ENCODE assay signal across 14 cellular contexts in the genomic region with DNA sequence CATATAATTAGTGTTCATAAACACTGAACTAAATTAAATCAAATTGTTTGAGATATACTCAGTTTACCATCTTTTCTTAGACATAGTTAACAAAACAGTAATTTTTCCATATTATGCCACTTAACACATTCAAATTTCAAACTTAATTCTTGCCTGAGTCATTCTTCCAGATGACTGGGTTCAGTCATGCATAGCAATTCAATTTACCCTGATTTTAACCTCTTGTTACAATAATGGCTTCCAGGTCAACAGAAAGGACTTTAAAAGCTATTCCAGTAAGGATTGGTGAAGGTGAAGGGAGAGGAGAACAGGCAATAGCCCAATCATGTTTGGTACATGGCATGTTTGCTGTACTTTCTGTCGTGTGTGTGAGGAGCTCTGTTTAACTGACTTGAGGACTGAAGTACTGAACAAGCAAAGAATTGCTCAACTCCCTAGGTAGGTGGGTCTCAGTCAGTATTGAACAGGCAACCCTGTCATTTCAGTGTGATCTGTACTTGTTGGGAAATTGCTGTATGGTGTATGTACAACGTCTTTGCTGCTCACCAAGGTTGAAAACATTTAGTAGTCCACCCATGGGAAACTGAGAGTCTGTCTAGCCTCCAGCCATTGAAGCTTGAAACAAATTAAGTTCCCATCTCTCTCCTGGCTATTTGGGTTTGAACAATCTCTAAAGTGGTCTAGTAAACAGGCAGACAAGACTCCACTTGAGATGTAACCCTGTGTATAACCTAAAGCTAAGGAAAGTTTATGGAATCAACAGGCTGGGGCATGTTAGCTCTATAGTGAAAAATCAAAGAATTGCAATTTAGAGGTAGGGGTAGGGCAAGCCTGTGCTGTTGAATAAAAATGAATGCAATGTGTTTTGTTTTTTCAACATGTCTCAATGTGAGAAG.
DNase-seq lines count a peak whose midpoint lies in the region; ATAC-seq, FAIRE-seq and TF ChIP-seq lines count a peak whose summit lies in the region.
"Had no signal": no experiment of that assay in that cellular context is flagged by ENCODE, and none has a peak within 500 bp of the region (broad histone marks: within the 10 kb centered on the region; RNA-seq: fewer than 3 reads in every experiment).

No MANE protein-coding gene starts in this region.

- H3K9me3 ChIP-seq in hepatocyte (ENCODE audit: low read depth) (no peaks in the 10 kb centered on the region), H9 (ENCODE audit: control insufficient read depth, low read depth, low read length) (no peaks in the 10 kb centered on the region)
- H3K9me3 ChIP-seq: colonic mucosa had no signal

- no peak overlapping the region for H2BK20ac ChIP-seq in H9 (ENCODE audit: low read depth, low read length, poor library complexity, severe bottlenecking)

- intact Hi-C loops in Right ventricle myocardium superior (cut with DNase I): loop anchor here (10.0 kb wide), 1 partner anchor 426 kb away; no protein-coding TSS in a partner anchor

- H3K9me3 Mint-ChIP-seq in WTC11 (peaks cover 16% of the 10 kb centered on the region), H9 (peaks cover 0 to 4% of the 10 kb centered on the region in 2 experiments; a peak in 1 of 5 replicates)

- H3K14ac ChIP-seq in H9 (ENCODE audit: insufficient read depth, low read length): no peak overlapping the region

- no peaks in the 10 kb centered on the region for H3K79me2 ChIP-seq in hepatocyte
- no peaks in the 10 kb centered on the region for H3K79me2 ChIP-seq in H9 (ENCODE audit: insufficient read depth, low read length)

- POLR2A ChIA-PET in WTC11 (lab: Charles Lee): no interaction called here

- TF ChIP-seq POLR2A in H54 (IDR thresholded peaks at IDR 0.05; ENCODE audit: low read depth, low read length): no peak

- H3K27ac ChIP-seq in hepatocyte (peak overlapping the region; percentile 19), H9 (ENCODE audit: insufficient read length, low read depth, low read length) (no peak overlapping the region)
- H3K27ac ChIP-seq: colonic mucosa had no signal

- H3K9me2 ChIP-seq in hepatocyte (replicated peaks; ENCODE audit: insufficient read depth): no peaks in the 10 kb centered on the region

- no peak overlapping the region for H4K5ac ChIP-seq in H9 (ENCODE audit: insufficient read length, low read depth, low read length)

- H2BK15ac ChIP-seq in H9 (ENCODE audit: low read depth, low read length): no peak overlapping the region

- H2BK12ac ChIP-seq in H9 (ENCODE audit: insufficient read length, low read depth, low read length): no peak overlapping the region

- H3K27me3 Mint-ChIP-seq in WTC11 (ENCODE audit: low read depth) (no peaks in the 10 kb centered on the region), H9 (ENCODE audit: low read depth) (no peaks in the 10 kb centered on the region)

- CTCF ChIA-PET in WTC11 (lab: Charles Lee): no interaction called here

- H4K20me1 ChIP-seq in hepatocyte (ENCODE audit: insufficient read depth, poor library complexity, severe bottlenecking): no peaks in the 10 kb centered on the region
- H4K20me1 ChIP-seq in H9 (ENCODE audit: control insufficient read depth, insufficient read depth, insufficient read length): no peaks in the 10 kb centered on the region

- H3K36me3 Mint-ChIP-seq in WTC11 (no peaks in the 10 kb centered on the region), H9 (ENCODE audit: insufficient read depth in 1 of 3, low read depth in 3 of 3) (peaks cover 0 to 4% (median 0%) of the 10 kb centered on the region in 3 experiments; a peak in 1 of 7 replicates)

- no peak overlapping the region for H3K4me2 ChIP-seq in hepatocyte
- H3K4me2 ChIP-seq in H9 (ENCODE audit: insufficient read depth, insufficient read length, low read length): no peak overlapping the region

- FAIRE-seq in H54 (lab: Jason Lieb, UNC) (peak; percentile 57), RCC 7860 (lab: Jason Lieb, UNC) (peak; percentile 33)
- FAIRE-seq: GM18507 had no signal

- H3K27ac Mint-ChIP-seq in WTC11 (no peak overlapping the region), H9 (no peak overlapping the region)

- H3K4me1 Mint-ChIP-seq in WTC11 (peaks cover 3% of the 10 kb centered on the region; the same call in 1 of the 2 replicates), H9 (no peaks in the 10 kb centered on the region)

- no peak overlapping the region for H3K23ac ChIP-seq in H9 (ENCODE audit: insufficient read length, low read depth, low read length)

- no peak for DNase-seq in H54 (ENCODE audit: insufficient read length, low spot score)
- DNase-seq in RCC 7860 (ENCODE audit: low spot score): no peak
- peak; percentile 6 for DNase-seq in hepatocyte (ENCODE audit: low spot score)
- peak; percentile 24 for DNase-seq in retina
- DNase-seq in Right ventricle myocardium superior: no peak
- DNase-seq in WTC11 (ENCODE audit: low spot score): no peak
- DNase-seq in H9: no peak
- DNase-seq: left ventricle myocardium superior, NCI-H526 treated with DMSO at 0.1 percent for 48 hours, SIG-M5 had no signal

- H4K91ac ChIP-seq in H9 (ENCODE audit: insufficient read length, low read depth, low read length): no peak overlapping the region

- no peaks in the 10 kb centered on the region for H3K23me2 ChIP-seq in H9 (ENCODE audit: insufficient read length, low read depth, low read length, poor library complexity, severe bottlenecking)

- H3K4ac ChIP-seq in H9 (ENCODE audit: low read depth, low read length): no peak overlapping the region

- no peaks in the 10 kb centered on the region for H3K27me3 ChIP-seq in hepatocyte
- H3K27me3 ChIP-seq in H9 (ENCODE audit: insufficient read depth, low read length): no peaks in the 10 kb centered on the region
- H3K27me3 ChIP-seq: colonic mucosa had no signal

- no peak overlapping the region for H3K18ac ChIP-seq in H9 (ENCODE audit: insufficient read length, low read depth, low read length)

- 41% methylated on average over 2 of the region's 2 CpGs for WGBS in hepatocyte (ENCODE audit: low lambda C conversion rate, missing lambda C conversion rate)
- no CpG with 5 or more reads among the region's 2 CpGs for WGBS in H9 (ENCODE audit: extremely low coverage, insufficient read length, low lambda C conversion rate)

- no peak overlapping the region for H2AK5ac ChIP-seq in H9 (ENCODE audit: insufficient read length, low read length)

- TF ChIP-seq CTCF in hepatocyte (IDR thresholded peaks at IDR 0.05; ENCODE audit: poor library complexity): no peak
- TF ChIP-seq CTCF in WTC11 (IDR thresholded peaks at IDR 0.05): no peak
- no peak for TF ChIP-seq CTCF in H9 (conservative IDR thresholded peaks at IDR 0.05)

- no peaks in the 10 kb centered on the region for H3K79me1 ChIP-seq in H9 (ENCODE audit: insufficient read depth, low read depth, low read length, poor library complexity, severe bottlenecking)

- H3K56ac ChIP-seq in H9 (ENCODE audit: insufficient read length, low read depth, low read length): no peak overlapping the region

- H2BK120ac ChIP-seq in H9 (ENCODE audit: low read depth, low read length, poor library complexity, severe bottlenecking): no peak overlapping the region

- no peak overlapping the region for H3T11ph ChIP-seq in H9 (ENCODE audit: low read length)

- H3K36me3 ChIP-seq in hepatocyte (replicated peaks; ENCODE audit: insufficient read depth, low read depth): no peaks in the 10 kb centered on the region
- H3K36me3 ChIP-seq: colonic mucosa had no signal

- H3K4me1 ChIP-seq in hepatocyte (ENCODE audit: insufficient read depth) (no peaks in the 10 kb centered on the region), H9 (ENCODE audit: insufficient read depth, low read length) (no peaks in the 10 kb centered on the region)
- H3K4me1 ChIP-seq: colonic mucosa had no signal

- H3K4me3 Mint-ChIP-seq in WTC11 (no peak overlapping the region), H9 (no peak overlapping the region)

- no peak overlapping the region for H2BK5ac ChIP-seq in H9 (ENCODE audit: insufficient read length, low read length)

- no peak overlapping the region for H4K8ac ChIP-seq in H9 (replicated peaks; ENCODE audit: insufficient read length, low read depth, low read length)

- H3K9ac ChIP-seq in H9 (ENCODE audit: extremely low read depth, insufficient read length, low read length): no peak overlapping the region

- H3K4me3 ChIP-seq in hepatocyte: no peak overlapping the region
- H3K4me3 ChIP-seq: colonic mucosa had no signal

- no peak overlapping the region for H2AFZ ChIP-seq in hepatocyte
- no peak overlapping the region for H2AFZ ChIP-seq in H9 (ENCODE audit: low read length)

- ATAC-seq in Right ventricle myocardium superior (ENCODE audit: poor library complexity) (no peak), WTC11 (no peak), HG03378 (IDR thresholded peaks at IDR 0.05; ENCODE audit: unreplicated experiment) (no peak)
- ATAC-seq: activated naive CD4-positive, alpha-beta T cell treated with anti-CD3 and anti-CD28 coated beads, Interleukin-2, amount 50 U/mL, for 72 hours; left ventricle myocardium superior had no signal

TF ChIP-seq in WTC11, 78 proteins besides CTCF, POLR2A, EP300 and RAD21 (continues in another document):
- TF ChIP-seq GRHL2 (CRISPR knock-in tag; IDR thresholded peaks at IDR 0.05; ENCODE audit: insufficient replicate concordance, severe bottlenecking) (no peak), IRF2 (CRISPR knock-in tag; IDR thresholded peaks at IDR 0.05; ENCODE audit: borderline replicate concordance, low read depth) (no peak)

Comparison
In these comparisons a context has a peak if more than half of its experiments do, and no peak if none do; other contexts are left out.
1. DNase-seq: peak in hepatocyte (single experiment) and retina (single experiment); none in H54 (single experiment), RCC 7860 (single experiment), Right ventricle myocardium superior (single experiment), WTC11 (single experiment) and H9 (single experiment).